ENCODE assay signal across 8 cellular contexts in the genomic region with DNA sequence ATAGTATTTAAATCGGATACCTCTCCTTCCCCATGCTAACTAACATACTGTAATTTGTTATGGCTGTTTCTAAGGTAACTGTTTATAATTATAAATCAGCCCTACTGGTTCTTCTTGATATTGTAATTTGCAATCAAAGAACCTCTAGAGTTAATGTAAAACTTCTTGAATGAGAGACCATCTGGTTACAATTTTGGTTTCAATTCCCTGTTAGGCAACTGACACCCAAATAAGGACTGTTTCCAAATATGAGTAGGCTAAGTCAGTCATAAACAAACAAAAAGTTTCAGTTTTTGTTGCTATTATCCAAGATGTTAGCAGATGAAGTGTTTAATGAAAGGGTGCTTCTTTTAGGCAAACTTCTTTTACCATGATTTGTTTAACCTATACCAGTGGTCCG.
A peak's percentile ranks its signal among the peaks of the same experiment; 100 is the strongest.
DNase-seq lines count a peak whose midpoint lies in the region; ATAC-seq and TF ChIP-seq lines count a peak whose summit lies in the region.

No MANE protein-coding gene starts in this region.

- ATAC-seq in GM21447 (IDR thresholded peaks at IDR 0.05; ENCODE audit: unreplicated experiment) (peak; percentile 98), HG03571 (IDR thresholded peaks at IDR 0.05; ENCODE audit: unreplicated experiment) (peak; percentile 99), heart right ventricle (peak in 6 of 8 donors; percentile 30 to 49 (median 33)), SK-N-SH treated with all-trans-retinoic acid at 6 μM for 48 hours (no peak)

- no peak for TF ChIP-seq CTCF in heart right ventricle (IDR thresholded peaks at IDR 0.05)

- H3K9me3 ChIP-seq in heart right ventricle = no peaks in the 10 kb centered on the region

- H3K36me3 ChIP-seq in heart right ventricle = peaks cover 0 to 7% (median 0%) of the 10 kb centered on the region in 9 donors

- WGBS in heart right ventricle, 2 donors = 32 to 34% methylated on average over 2 of the region's 2 CpGs

- peak overlapping the region in 5 of 10 donors; percentile 2 to 16 (median 11) for H3K4me3 ChIP-seq in heart right ventricle

- H3K4me1 ChIP-seq in heart right ventricle = peaks cover 28 to 67% (median 51%) of the 10 kb centered on the region in 9 donors

- H3K27me3 ChIP-seq in heart right ventricle = no peaks in the 10 kb centered on the region

- DNase-seq in EL (peak; percentile 49), heart right ventricle (no peak), DMS153 (lab: John Stamatoyannopoulos, UW) (no peak), HuH-7.5 (ENCODE audit: low spot score) (no peak), NCI-H526 treated with DMSO at 0.1 percent for 48 hours (lab: John Stamatoyannopoulos, UW) (no peak)

- peak overlapping the region in 9 of 10 donors; percentile 25 to 88 (median 58) for H3K27ac ChIP-seq in heart right ventricle

- intact Hi-C loops in heart right ventricle (cut with DNase I) = no loop called here

TF ChIP-seq in SK-N-SH treated with all-trans-retinoic acid at 6 μM for 48 hours, 23 proteins besides CTCF, POLR2A, EP300 and RAD21:
- TF ChIP-seq ZFP30 (CRISPR knock-in tag; IDR thresholded peaks at IDR 0.05) (no peak), ESRRG (CRISPR knock-in tag; IDR thresholded peaks at IDR 0.05) (no peak), TCF4 (CRISPR knock-in tag; IDR thresholded peaks at IDR 0.05; ENCODE audit: borderline replicate concordance) (no peak), CSDC2 (CRISPR knock-in tag; IDR thresholded peaks at IDR 0.05) (no peak), OSR1 (CRISPR knock-in tag; IDR thresholded peaks at IDR 0.05) (no peak), TOX (CRISPR knock-in tag; IDR thresholded peaks at IDR 0.05; ENCODE audit: borderline replicate concordance) (no peak), ISL1 (CRISPR knock-in tag; IDR thresholded peaks at IDR 0.05) (no peak), ZNF70 (CRISPR knock-in tag; IDR thresholded peaks at IDR 0.05) (no peak), GLIS3 (CRISPR knock-in tag; IDR thresholded peaks at IDR 0.05) (no peak), RARB (CRISPR knock-in tag; IDR thresholded peaks at IDR 0.05) (no peak), SNAI2 (CRISPR knock-in tag; IDR thresholded peaks at IDR 0.05) (no peak), ZC3H10 (CRISPR knock-in tag; IDR thresholded peaks at IDR 0.05) (no peak), ZNF8 (CRISPR knock-in tag; IDR thresholded peaks at IDR 0.05) (no peak), PPARA (CRISPR knock-in tag; IDR thresholded peaks at IDR 0.05; ENCODE audit: borderline replicate concordance) (no peak), BACH2 (CRISPR knock-in tag; IDR thresholded peaks at IDR 0.05; ENCODE audit: borderline replicate concordance) (no peak)
- TF ChIP-seq, protein P1, sequence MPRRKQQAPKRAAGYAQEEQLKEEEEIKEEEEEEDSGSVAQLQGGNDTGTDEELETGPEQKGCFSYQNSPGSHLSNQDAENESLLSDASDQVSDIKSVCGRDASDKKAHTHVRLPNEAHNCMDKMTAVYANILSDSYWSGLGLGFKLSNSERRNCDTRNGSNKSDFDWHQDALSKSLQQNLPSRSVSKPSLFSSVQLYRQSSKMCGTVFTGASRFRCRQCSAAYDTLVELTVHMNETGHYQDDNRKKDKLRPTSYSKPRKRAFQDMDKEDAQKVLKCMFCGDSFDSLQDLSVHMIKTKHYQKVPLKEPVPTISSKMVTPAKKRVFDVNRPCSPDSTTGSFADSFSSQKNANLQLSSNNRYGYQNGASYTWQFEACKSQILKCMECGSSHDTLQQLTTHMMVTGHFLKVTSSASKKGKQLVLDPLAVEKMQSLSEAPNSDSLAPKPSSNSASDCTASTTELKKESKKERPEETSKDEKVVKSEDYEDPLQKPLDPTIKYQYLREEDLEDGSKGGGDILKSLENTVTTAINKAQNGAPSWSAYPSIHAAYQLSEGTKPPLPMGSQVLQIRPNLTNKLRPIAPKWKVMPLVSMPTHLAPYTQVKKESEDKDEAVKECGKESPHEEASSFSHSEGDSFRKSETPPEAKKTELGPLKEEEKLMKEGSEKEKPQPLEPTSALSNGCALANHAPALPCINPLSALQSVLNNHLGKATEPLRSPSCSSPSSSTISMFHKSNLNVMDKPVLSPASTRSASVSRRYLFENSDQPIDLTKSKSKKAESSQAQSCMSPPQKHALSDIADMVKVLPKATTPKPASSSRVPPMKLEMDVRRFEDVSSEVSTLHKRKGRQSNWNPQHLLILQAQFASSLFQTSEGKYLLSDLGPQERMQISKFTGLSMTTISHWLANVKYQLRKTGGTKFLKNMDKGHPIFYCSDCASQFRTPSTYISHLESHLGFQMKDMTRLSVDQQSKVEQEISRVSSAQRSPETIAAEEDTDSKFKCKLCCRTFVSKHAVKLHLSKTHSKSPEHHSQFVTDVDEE (CRISPR knock-in tag; IDR thresholded peaks at IDR 0.05) = no peak
- TF ChIP-seq, protein P2, sequence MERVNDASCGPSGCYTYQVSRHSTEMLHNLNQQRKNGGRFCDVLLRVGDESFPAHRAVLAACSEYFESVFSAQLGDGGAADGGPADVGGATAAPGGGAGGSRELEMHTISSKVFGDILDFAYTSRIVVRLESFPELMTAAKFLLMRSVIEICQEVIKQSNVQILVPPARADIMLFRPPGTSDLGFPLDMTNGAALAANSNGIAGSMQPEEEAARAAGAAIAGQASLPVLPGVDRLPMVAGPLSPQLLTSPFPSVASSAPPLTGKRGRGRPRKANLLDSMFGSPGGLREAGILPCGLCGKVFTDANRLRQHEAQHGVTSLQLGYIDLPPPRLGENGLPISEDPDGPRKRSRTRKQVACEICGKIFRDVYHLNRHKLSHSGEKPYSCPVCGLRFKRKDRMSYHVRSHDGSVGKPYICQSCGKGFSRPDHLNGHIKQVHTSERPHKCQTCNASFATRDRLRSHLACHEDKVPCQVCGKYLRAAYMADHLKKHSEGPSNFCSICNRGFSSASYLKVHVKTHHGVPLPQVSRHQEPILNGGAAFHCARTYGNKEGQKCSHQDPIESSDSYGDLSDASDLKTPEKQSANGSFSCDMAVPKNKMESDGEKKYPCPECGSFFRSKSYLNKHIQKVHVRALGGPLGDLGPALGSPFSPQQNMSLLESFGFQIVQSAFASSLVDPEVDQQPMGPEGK (CRISPR knock-in tag; IDR thresholded peaks at IDR 0.05; ENCODE audit: borderline replicate concordance) = no peak
- TF ChIP-seq, protein P3, sequence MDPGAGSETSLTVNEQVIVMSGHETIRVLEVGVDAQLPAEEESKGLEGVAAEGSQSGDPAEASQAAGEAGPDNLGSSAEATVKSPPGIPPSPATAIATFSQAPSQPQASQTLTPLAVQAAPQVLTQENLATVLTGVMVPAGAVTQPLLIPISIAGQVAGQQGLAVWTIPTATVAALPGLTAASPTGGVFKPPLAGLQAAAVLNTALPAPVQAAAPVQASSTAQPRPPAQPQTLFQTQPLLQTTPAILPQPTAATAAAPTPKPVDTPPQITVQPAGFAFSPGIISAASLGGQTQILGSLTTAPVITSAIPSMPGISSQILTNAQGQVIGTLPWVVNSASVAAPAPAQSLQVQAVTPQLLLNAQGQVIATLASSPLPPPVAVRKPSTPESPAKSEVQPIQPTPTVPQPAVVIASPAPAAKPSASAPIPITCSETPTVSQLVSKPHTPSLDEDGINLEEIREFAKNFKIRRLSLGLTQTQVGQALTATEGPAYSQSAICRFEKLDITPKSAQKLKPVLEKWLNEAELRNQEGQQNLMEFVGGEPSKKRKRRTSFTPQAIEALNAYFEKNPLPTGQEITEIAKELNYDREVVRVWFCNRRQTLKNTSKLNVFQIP (CRISPR knock-in tag; IDR thresholded peaks at IDR 0.05; ENCODE audit: borderline replicate concordance, low read depth) = no peak
TF ChIP-seq in SK-N-SH treated with all-trans-retinoic acid at 6 μM for 48 hours: peak in this region for 0.
